In the genomic region with DNA sequence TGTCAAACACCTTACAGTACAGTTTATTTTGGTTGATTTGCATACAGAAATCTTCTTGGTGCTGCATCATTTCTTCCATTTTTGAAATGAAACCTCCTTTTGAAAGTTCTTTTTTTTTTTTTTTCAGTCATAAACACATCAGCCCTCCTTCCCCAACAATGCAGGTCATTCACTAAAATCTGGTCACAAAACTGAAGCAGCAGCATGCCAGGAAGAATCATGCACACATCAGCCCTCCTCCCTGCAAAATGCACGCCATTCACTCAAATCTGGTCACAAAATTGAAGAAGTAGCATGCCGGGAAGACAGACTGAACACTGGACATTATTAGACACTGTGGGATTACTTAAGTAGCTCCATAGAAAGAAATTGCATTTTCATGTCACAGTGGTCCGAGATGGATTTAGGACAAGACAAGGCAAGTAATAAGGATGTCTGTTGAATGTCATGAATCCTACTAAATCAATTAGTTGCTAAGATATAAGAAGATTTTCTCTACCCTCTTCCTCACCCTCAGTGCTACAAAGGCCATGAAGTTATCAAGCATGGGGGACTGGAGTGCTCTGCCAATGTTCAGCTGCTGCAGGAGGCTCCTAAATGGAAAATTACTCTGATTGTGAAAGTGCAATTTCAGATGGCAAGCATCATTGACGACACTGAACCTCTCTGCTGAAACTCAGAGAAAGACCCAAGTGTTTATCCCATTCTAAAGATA, we compare ENCODE assay signal across 18 cellular contexts.
"Had no signal": no experiment of that assay in that cellular context is flagged by ENCODE, and none has a peak within 500 bp of the region (broad histone marks: within the 10 kb centered on the region; RNA-seq: fewer than 3 reads in every experiment).

No MANE protein-coding gene starts in this region.

- H3K4me1 ChIP-seq: body of pancreas, colonic mucosa, lower lobe of right lung, right atrium auricular region, thyroid gland had no signal

- H3K4me3 ChIP-seq: body of pancreas, colonic mucosa, lower lobe of right lung, right atrium auricular region, thyroid gland had no signal

- H3K27ac ChIP-seq: body of pancreas, colonic mucosa, lower lobe of right lung, neutrophil, right atrium auricular region, thyroid gland had no signal

- H3K9me3 ChIP-seq: body of pancreas, colonic mucosa, lower lobe of right lung, neutrophil, right atrium auricular region, thyroid gland had no signal

- DNase-seq: activated CD4-positive, alpha-beta T cell treated with anti-CD3 and anti-CD28 coated beads for 36 hours; activated gamma-delta T cell treated with Interleukin-2 at 50 U/mL for 16 hours; amniotic stem cell; body of pancreas; central memory CD4-positive, alpha-beta T cell; colonic mucosa; effector CD4-positive, alpha-beta T cell; foreskin fibroblast; immature natural killer cell; left colon; lower lobe of right lung; posterior cingulate gyrus; stimulated activated CD4-positive, alpha-beta T cell treated with anti-CD3 and anti-CD28 coated beads, Interleukin-15, amount 100 ng/mL, for 24 hours; stimulated activated CD4-positive, alpha-beta T cell treated with anti-CD3 and anti-CD28 coated beads, Interleukin-4, amount 100 ng/mL, for 1 hour; stimulated activated naive B cell treated with anti-CD40 and anti-IgM and Interleukin-4, amounts not matched to agents 10 μg/mL and 1 μg/mL and 100 μg/mL, for 72 hours; thyroid gland had no signal

- H3K36me3 ChIP-seq: colonic mucosa, lower lobe of right lung, neutrophil, right atrium auricular region, thyroid gland had no signal

- H3K27me3 ChIP-seq: body of pancreas, colonic mucosa, neutrophil, right atrium auricular region, thyroid gland had no signal
